In the genomic region with DNA sequence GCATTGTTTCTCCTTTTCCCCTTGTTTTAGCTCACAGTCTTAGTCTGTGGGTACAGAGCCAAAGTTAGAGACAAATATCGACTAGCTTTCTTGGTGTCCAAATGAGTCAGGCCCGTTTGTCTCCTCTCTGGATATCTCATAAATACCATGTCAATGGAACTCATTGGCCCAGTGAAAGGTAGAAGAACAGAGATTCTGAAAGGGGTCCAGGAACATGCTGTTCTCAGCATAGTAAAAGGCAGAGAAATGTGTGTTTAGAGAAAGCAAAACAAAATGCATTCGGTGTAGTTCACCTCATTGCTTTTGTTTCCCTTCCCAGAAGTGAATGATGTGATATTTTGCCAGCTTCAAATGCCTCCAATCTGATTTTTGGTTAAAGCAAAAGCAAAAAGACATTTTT, we compare ENCODE assay signal across 23 cellular contexts.
DNase-seq lines count a peak whose midpoint lies in the region; ATAC-seq and TF ChIP-seq lines count a peak whose summit lies in the region.
"Had no signal": no experiment of that assay in that cellular context is flagged by ENCODE, and none has a peak within 500 bp of the region (broad histone marks: within the 10 kb centered on the region; RNA-seq: fewer than 3 reads in every experiment).

No MANE protein-coding gene starts in this region.

- H3K27me3 ChIP-seq in GM23338 (ENCODE audit: insufficient read depth) (no peaks in the 10 kb centered on the region), osteoblast (ENCODE audit: insufficient read depth, low read length) (no peaks in the 10 kb centered on the region), testis (no peaks in the 10 kb centered on the region)
- H3K27me3 ChIP-seq: BLaER1 had no signal

- H3K4me1 Mint-ChIP-seq in GM23338: peaks cover 3% of the 10 kb centered on the region
- H3K4me1 Mint-ChIP-seq: CD4-positive, alpha-beta memory T cell had no signal

- intact Hi-C loops in testis (cut with DNase I; ENCODE audit: low total_unique reads): no loop called here

- H3K27ac Mint-ChIP-seq in GM23338: no peak overlapping the region
- H3K27ac Mint-ChIP-seq: CD4-positive, alpha-beta memory T cell had no signal

- no peak overlapping the region for H3K4me3 Mint-ChIP-seq in GM23338
- H3K4me3 Mint-ChIP-seq: CD4-positive, alpha-beta memory T cell had no signal

- TF ChIP-seq CTCF in GM23338 (conservative IDR thresholded peaks at IDR 0.05; ENCODE audit: low read depth in 2 of 2) (no peak), fibroblast of mammary gland (conservative IDR thresholded peaks at IDR 0.05; ENCODE audit: control insufficient read depth, insufficient read depth, low read depth, low read length) (no peak), osteoblast (IDR thresholded peaks at IDR 0.05; ENCODE audit: extremely low read depth, low read depth, low read length) (no peak), testis (IDR thresholded peaks at IDR 0.05) (no peak)

- no peak for ATAC-seq in GM23338
- no peak for ATAC-seq in HG02981 (IDR thresholded peaks at IDR 0.05; ENCODE audit: unreplicated experiment)
- ATAC-seq: HepG2 had no signal

- H2AFZ ChIP-seq in GM23338 (0 out of 2 replicates have a peak overlapping the region, but pooled peaks have one; percentile 63), osteoblast (ENCODE audit: low read length) (peak overlapping the region; percentile 15)

- no peaks in the 10 kb centered on the region for H4K20me1 ChIP-seq in GM23338 (replicated peaks; ENCODE audit: insufficient read depth)
- no peaks in the 10 kb centered on the region for H4K20me1 ChIP-seq in osteoblast (ENCODE audit: insufficient read depth, low read length)
- H4K20me1 ChIP-seq: BLaER1 had no signal

- peaks cover 3% of the 10 kb centered on the region; the same call in 1 of the 3 replicates for H3K36me3 Mint-ChIP-seq in GM23338 (ENCODE audit: low read depth)
- H3K36me3 Mint-ChIP-seq: CD4-positive, alpha-beta memory T cell had no signal

- H3K36me3 ChIP-seq in GM23338 (ENCODE audit: insufficient read depth): no peaks in the 10 kb centered on the region; the same call in 1 of the 2 replicates
- no peaks in the 10 kb centered on the region for H3K36me3 ChIP-seq in osteoblast (ENCODE audit: insufficient read depth, low read length)
- no peaks in the 10 kb centered on the region for H3K36me3 ChIP-seq in testis (ENCODE audit: low read depth, missing control alignments)
- H3K36me3 ChIP-seq: BLaER1, HAP-1 had no signal

- H3K4me2 ChIP-seq in GM23338: no peak overlapping the region
- H3K4me2 ChIP-seq in osteoblast (ENCODE audit: insufficient read depth, low read length): no peak overlapping the region
- H3K4me2 ChIP-seq: BLaER1 had no signal

- no peak overlapping the region for H3K4me3 ChIP-seq in GM23338
- no peak overlapping the region for H3K4me3 ChIP-seq in fibroblast of mammary gland (ENCODE audit: control insufficient read depth, low read depth, low read length)
- H3K4me3 ChIP-seq in osteoblast (ENCODE audit: insufficient read depth, low read length): no peak overlapping the region
- no peak overlapping the region for H3K4me3 ChIP-seq in testis
- H3K4me3 ChIP-seq: BLaER1, HAP-1 had no signal

- 49 to 51% methylated on average over 3 of the region's 3 CpGs for WGBS in testis, 2 donors

- DNase-seq in GM23338 (ENCODE audit: low spot score) (no peak), fibroblast of mammary gland (ENCODE audit: low read depth) (peak; percentile 3), osteoblast (ENCODE audit: insufficient read length, low spot score, missing footprints) (no peak), testis (peak; percentile 16), A172 (ENCODE audit: low spot score) (no peak), NCI-H2196 treated with DMSO at 0.1 percent for 48 hours (lab: John Stamatoyannopoulos, UW; ENCODE audit: unreplicated experiment) (no peak), HK-2 (ENCODE audit: unreplicated experiment) (no peak)
- DNase-seq: Caco-2; CD4-positive, alpha-beta memory T cell; DMS 273 treated with DMSO at 0.1 percent for 48 hours; KG1; NCI-H1092; NCI-H1436 treated with DMSO at 0.1 percent for 48 hours; NCI-H1930; NCI-H345; NCI-H524 treated with DMSO at 0.1 percent for 48 hours; OCI-M1; SHP77 had no signal

- peaks cover 9% of the 10 kb centered on the region; the same call in 2 of the 3 replicates for H3K9me3 Mint-ChIP-seq in GM23338

- no peaks in the 10 kb centered on the region for H3K9me3 ChIP-seq in osteoblast (ENCODE audit: low read depth, low read length)
- no peaks in the 10 kb centered on the region for H3K9me3 ChIP-seq in testis
- H3K9me3 ChIP-seq: BLaER1, Caco-2, HAP-1 had no signal

- TF ChIP-seq POLR2A in testis (IDR thresholded peaks at IDR 0.05): no peak

- H3K4me1 ChIP-seq in GM23338 (ENCODE audit: insufficient read depth) (no peaks in the 10 kb centered on the region), osteoblast (ENCODE audit: insufficient read depth, low read length) (no peaks in the 10 kb centered on the region), testis (no peaks in the 10 kb centered on the region)
- H3K4me1 ChIP-seq: BLaER1, Caco-2, HAP-1 had no signal

- H3K79me2 ChIP-seq in GM23338 (replicated peaks; ENCODE audit: insufficient read depth) (no peaks in the 10 kb centered on the region), osteoblast (ENCODE audit: insufficient read depth, low read length) (no peaks in the 10 kb centered on the region)

- no peaks in the 10 kb centered on the region for H3K27me3 Mint-ChIP-seq in GM23338 (ENCODE audit: insufficient read depth, low read depth, poor library complexity)
- H3K27me3 Mint-ChIP-seq: CD4-positive, alpha-beta memory T cell had no signal

- H3K27ac ChIP-seq in GM23338 (ENCODE audit: low read depth) (no peak overlapping the region), osteoblast (ENCODE audit: low read depth, low read length) (no peak overlapping the region), testis (peak overlapping the region; percentile 34 to 57)
- H3K27ac ChIP-seq: BLaER1, HL-60 had no signal

- H3F3A ChIP-seq in GM23338 (replicated peaks; ENCODE audit: low read depth): no peaks in the 10 kb centered on the region

- H3K9me2 ChIP-seq in GM23338 (ENCODE audit: insufficient read depth): no peaks in the 10 kb centered on the region

TF ChIP-seq in GM23338, 12 proteins besides CTCF, POLR2A, EP300 and RAD21:
- TF ChIP-seq, protein P1, sequence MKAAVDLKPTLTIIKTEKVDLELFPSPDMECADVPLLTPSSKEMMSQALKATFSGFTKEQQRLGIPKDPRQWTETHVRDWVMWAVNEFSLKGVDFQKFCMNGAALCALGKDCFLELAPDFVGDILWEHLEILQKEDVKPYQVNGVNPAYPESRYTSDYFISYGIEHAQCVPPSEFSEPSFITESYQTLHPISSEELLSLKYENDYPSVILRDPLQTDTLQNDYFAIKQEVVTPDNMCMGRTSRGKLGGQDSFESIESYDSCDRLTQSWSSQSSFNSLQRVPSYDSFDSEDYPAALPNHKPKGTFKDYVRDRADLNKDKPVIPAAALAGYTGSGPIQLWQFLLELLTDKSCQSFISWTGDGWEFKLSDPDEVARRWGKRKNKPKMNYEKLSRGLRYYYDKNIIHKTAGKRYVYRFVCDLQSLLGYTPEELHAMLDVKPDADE (IDR thresholded peaks at IDR 0.05): no peak
- TF ChIP-seq STAT1 (IDR thresholded peaks at IDR 0.05; ENCODE audit: unreplicated experiment): no peak
- no peak for TF ChIP-seq CREB1 (CRISPR knock-in tag; IDR thresholded peaks at IDR 0.05; ENCODE audit: low read depth)
- no peak for TF ChIP-seq JUNB (IDR thresholded peaks at IDR 0.05; ENCODE audit: unreplicated experiment)
- TF ChIP-seq, protein P2, sequence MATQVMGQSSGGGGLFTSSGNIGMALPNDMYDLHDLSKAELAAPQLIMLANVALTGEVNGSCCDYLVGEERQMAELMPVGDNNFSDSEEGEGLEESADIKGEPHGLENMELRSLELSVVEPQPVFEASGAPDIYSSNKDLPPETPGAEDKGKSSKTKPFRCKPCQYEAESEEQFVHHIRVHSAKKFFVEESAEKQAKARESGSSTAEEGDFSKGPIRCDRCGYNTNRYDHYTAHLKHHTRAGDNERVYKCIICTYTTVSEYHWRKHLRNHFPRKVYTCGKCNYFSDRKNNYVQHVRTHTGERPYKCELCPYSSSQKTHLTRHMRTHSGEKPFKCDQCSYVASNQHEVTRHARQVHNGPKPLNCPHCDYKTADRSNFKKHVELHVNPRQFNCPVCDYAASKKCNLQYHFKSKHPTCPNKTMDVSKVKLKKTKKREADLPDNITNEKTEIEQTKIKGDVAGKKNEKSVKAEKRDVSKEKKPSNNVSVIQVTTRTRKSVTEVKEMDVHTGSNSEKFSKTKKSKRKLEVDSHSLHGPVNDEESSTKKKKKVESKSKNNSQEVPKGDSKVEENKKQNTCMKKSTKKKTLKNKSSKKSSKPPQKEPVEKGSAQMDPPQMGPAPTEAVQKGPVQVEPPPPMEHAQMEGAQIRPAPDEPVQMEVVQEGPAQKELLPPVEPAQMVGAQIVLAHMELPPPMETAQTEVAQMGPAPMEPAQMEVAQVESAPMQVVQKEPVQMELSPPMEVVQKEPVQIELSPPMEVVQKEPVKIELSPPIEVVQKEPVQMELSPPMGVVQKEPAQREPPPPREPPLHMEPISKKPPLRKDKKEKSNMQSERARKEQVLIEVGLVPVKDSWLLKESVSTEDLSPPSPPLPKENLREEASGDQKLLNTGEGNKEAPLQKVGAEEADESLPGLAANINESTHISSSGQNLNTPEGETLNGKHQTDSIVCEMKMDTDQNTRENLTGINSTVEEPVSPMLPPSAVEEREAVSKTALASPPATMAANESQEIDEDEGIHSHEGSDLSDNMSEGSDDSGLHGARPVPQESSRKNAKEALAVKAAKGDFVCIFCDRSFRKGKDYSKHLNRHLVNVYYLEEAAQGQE (IDR thresholded peaks at IDR 0.05; ENCODE audit: unreplicated experiment): no peak
- TF ChIP-seq NANOG (IDR thresholded peaks at IDR 0.05; ENCODE audit: borderline replicate concordance): no peak

Comparison
In these comparisons a context has a peak if more than half of its experiments do, and no peak if none do; other contexts are left out.
1. DNase-seq: peak in fibroblast of mammary gland (single experiment) and testis (single experiment); none in GM23338 (single experiment), osteoblast (single experiment), A172 (single experiment), NCI-H2196 treated with DMSO at 0.1 percent for 48 hours (single experiment) and HK-2 (single experiment).
2. H3K27ac ChIP-seq: peak in testis (2 of 2); none in GM23338 (single experiment) and osteoblast (single experiment).